Comparison of ENCODE assay signal across 25 cellular contexts in the genomic region with DNA sequence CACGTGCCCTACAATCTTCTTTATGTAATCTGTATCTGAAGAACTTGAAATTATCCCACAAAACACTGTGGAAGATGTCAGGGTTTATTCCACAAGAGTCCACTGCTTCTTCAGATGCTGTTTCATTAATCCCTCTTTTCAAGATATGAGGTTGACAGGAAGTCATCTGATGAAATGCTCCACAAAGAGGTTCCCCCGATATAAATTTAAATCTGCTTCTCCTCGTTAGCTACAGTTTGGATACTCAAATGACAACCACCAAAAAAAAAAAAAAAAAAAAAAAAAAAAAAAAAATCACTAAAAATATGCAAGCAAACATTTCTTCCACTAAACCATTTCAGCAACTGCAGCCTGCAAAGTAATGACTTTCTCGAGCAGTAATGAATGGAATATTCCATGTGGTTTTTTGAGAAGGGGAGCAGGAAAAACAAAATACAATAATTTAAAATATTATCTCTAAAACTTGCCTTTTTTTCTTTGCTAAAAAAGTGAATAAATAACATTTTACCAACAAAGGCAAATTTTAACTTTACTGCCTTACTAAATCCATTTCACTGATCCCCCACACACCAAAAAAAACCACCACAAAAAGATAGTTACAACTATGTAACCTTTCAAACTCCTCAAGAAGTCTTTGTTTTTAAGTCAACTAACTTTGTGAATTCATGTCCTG.
DNase-seq lines count a peak whose midpoint lies in the region; ATAC-seq and TF ChIP-seq lines count a peak whose summit lies in the region.
"Had no signal": no experiment of that assay in that cellular context is flagged by ENCODE, and none has a peak within 500 bp of the region (broad histone marks: within the 10 kb centered on the region; RNA-seq: fewer than 3 reads in every experiment).

No MANE protein-coding gene starts in this region.

- no peak for ATAC-seq in GM18907 (IDR thresholded peaks at IDR 0.05; ENCODE audit: unreplicated experiment)
- ATAC-seq in GM18861 (IDR thresholded peaks at IDR 0.05; ENCODE audit: unreplicated experiment): no peak
- ATAC-seq: activated T-cell treated with anti-CD3 and anti-CD28 coated beads, Interleukin-2, amount 50 U/mL, for 4 hours had no signal

- POLR2A ChIA-PET in HEK293 (lab: Yijun Ruan, JAX): no interaction called here

- no peaks in the 10 kb centered on the region for H3K4me1 ChIP-seq in HEK293 (ENCODE audit: control insufficient read depth, insufficient read depth, low read length)

- no peaks in the 10 kb centered on the region for H3K9me3 ChIP-seq in HEK293 (ENCODE audit: control insufficient read depth, insufficient read depth, low read depth, low read length)
- H3K9me3 ChIP-seq: BLaER1 treated with 17β-estradiol and CSF1 and Interleukin-3, amounts not matched to agents 10 nM and 100 nM; neutrophil; psoas muscle; upper lobe of left lung had no signal

- TF ChIP-seq CTCF in HEK293 (tag by site-specific recombination; IDR thresholded peaks at IDR 0.05): no peak

- H3K36me3 ChIP-seq in HEK293 (ENCODE audit: control insufficient read depth in 2 of 2, insufficient read depth in 1 of 2, low read length in 2 of 2): peaks cover 3 to 7% of the 10 kb centered on the region in 2 experiments; a peak in 2 of 3 replicates
- H3K36me3 ChIP-seq: neutrophil had no signal

- H3K27ac ChIP-seq in HEK293 (ENCODE audit: extremely low read depth, low read depth, low read length): no peak overlapping the region
- H3K27ac ChIP-seq in angular gyrus (ENCODE audit: low read depth, low read length): peak overlapping the region; percentile 8
- H3K27ac ChIP-seq: BLaER1 treated with 17β-estradiol and CSF1 and Interleukin-3, amounts not matched to agents 10 nM and 100 nM; neutrophil; psoas muscle; upper lobe of left lung had no signal

- H3K4me3 ChIP-seq in HEK293 (ENCODE audit: low read depth, low read length): no peak overlapping the region
- H3K4me3 ChIP-seq: BLaER1 treated with 17β-estradiol and CSF1 and Interleukin-3, amounts not matched to agents 10 nM and 100 nM; lung; psoas muscle; upper lobe of left lung had no signal

- peak; percentile 7 for DNase-seq in AG08395 (ENCODE audit: low spot score)
- DNase-seq in midbrain (lab: John Stamatoyannopoulos, UW): peak; percentile 1
- no peak for DNase-seq in HK-2 (ENCODE audit: unreplicated experiment)
- no peak for DNase-seq in NCI-H345 (lab: John Stamatoyannopoulos, UW)
- DNase-seq: ACHN; activated naive CD4-positive, alpha-beta T cell; activated T-cell treated with anti-CD3 and anti-CD28 coated beads, Interleukin-2, amount 50 U/mL, for 4 hours; aorta; Calu3; central memory CD4-positive, alpha-beta T cell; EL; HCEC 1CT; head of caudate nucleus; NCI-H1105 treated with DMSO at 0.1 percent for 48 hours; NCI-H2029 treated with DMSO at 0.1 percent for 48 hours; NCI-H446; psoas muscle; upper lobe of left lung had no signal

- CTCF ChIA-PET in HEK293 (lab: Yijun Ruan, JAX): no interaction called here

TF ChIP-seq in HEK293, 187 proteins besides CTCF, POLR2A, EP300 and RAD21:
- TF ChIP-seq ZFP69B (tag by site-specific recombination; IDR thresholded peaks at IDR 0.05): no peak
- TF ChIP-seq, protein P1, sequence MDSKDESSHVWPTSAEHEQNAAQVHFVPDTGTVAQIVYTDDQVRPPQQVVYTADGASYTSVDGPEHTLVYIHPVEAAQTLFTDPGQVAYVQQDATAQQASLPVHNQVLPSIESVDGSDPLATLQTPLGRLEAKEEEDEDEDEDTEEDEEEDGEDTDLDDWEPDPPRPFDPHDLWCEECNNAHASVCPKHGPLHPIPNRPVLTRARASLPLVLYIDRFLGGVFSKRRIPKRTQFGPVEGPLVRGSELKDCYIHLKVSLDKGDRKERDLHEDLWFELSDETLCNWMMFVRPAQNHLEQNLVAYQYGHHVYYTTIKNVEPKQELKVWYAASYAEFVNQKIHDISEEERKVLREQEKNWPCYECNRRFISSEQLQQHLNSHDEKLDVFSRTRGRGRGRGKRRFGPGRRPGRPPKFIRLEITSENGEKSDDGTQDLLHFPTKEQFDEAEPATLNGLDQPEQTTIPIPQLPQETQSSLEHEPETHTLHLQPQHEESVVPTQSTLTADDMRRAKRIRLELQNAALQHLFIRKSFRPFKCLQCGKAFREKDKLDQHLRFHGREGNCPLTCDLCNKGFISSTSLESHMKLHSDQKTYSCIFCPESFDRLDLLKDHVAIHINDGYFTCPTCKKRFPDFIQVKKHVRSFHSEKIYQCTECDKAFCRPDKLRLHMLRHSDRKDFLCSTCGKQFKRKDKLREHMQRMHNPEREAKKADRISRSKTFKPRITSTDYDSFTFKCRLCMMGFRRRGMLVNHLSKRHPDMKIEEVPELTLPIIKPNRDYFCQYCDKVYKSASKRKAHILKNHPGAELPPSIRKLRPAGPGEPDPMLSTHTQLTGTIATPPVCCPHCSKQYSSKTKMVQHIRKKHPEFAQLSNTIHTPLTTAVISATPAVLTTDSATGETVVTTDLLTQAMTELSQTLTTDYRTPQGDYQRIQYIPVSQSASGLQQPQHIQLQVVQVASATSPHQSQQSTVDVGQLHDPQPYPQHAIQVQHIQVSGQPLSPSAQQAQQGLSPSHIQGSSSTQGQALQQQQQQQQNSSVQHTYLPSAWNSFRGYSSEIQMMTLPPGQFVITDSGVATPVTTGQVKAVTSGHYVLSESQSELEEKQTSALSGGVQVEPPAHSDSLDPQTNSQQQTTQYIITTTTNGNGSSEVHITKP (tag by site-specific recombination; IDR thresholded peaks at IDR 0.05): peak; percentile 76
- TF ChIP-seq, protein P2, sequence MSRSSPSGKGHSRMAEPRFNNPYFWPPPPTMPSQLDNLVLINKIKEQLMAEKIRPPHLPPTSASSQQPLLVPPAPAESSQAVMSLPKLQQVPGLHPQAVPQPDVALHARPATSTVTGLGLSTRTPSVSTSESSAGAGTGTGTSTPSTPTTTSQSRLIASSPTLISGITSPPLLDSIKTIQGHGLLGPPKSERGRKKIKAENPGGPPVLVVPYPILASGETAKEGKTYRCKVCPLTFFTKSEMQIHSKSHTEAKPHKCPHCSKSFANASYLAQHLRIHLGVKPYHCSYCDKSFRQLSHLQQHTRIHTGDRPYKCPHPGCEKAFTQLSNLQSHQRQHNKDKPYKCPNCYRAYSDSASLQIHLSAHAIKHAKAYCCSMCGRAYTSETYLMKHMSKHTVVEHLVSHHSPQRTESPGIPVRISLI (tag by site-specific recombination; IDR thresholded peaks at IDR 0.05): peak; percentile 90

Comparison
In these comparisons a context has a peak if more than half of its experiments do, and no peak if none do; other contexts are left out.
1. DNase-seq: peak in AG08395 (single experiment) and midbrain (single experiment); none in HK-2 (single experiment) and NCI-H345 (single experiment).